Comparison of ENCODE assay signal across 9 cellular contexts in genomic region chr11:75014129-75014528, GRCh38. TPM values are rescaled to one million over a fixed set of nuclear protein-coding genes. Genes with fewer than 3 reads are reported as not detected.
DNase-seq lines count a peak whose midpoint lies in the region; ATAC-seq and TF ChIP-seq lines count a peak whose summit lies in the region.
"Had no signal": no experiment of that assay in that cellular context is flagged by ENCODE, and none has a peak within 500 bp of the region (broad histone marks: within the 10 kb centered on the region; RNA-seq: fewer than 3 reads in every experiment).

No MANE protein-coding gene starts in this region.

- H3K4me1 Mint-ChIP-seq in HFFc6 (ENCODE audit: low read depth), result peaks cover 17% of the 10 kb centered on the region

- H3K27ac Mint-ChIP-seq in HFFc6, result peak overlapping the region; percentile 29; the same call in 1 of the 2 replicates

- H3K27ac ChIP-seq in heart left ventricle, result peak overlapping the region in 8 of 12 donors; percentile 10 to 82 (median 40)

- H3K27me3 Mint-ChIP-seq in HFFc6 (ENCODE audit: insufficient read depth), result no peaks in the 10 kb centered on the region; the same call in 1 of the 2 replicates

- no peaks in the 10 kb centered on the region for H3K27me3 ChIP-seq in heart left ventricle

- H3K9me3 Mint-ChIP-seq in HFFc6, result peaks cover 7% of the 10 kb centered on the region

- no peak for TF ChIP-seq POLR2A in heart left ventricle (IDR thresholded peaks at IDR 0.05)

- DNase-seq in HFFc6 (peak; percentile 77), amniotic stem cell (lab: John Stamatoyannopoulos, UW) (peak; percentile 12), heart left ventricle (peak in 3 of 5 donors; percentile 26 to 47 (median 36)), skeletal muscle cell (ENCODE audit: low read depth) (peak; percentile 37), NCI-H69 (lab: John Stamatoyannopoulos, UW) (no peak), ecto neural progenitor cell (ENCODE audit: low spot score) (no peak)
- DNase-seq: caudate nucleus, NCI-H2029 had no signal

- no peak overlapping the region for H3K4me3 Mint-ChIP-seq in HFFc6

- ATAC-seq in heart left ventricle (peak; percentile 83 to 92 (median 86)), GM19395 (IDR thresholded peaks at IDR 0.05; ENCODE audit: unreplicated experiment) (no peak)

- H3K4me3 ChIP-seq in heart left ventricle (no peak overlapping the region), skeletal muscle cell (ENCODE audit: low read depth, low read length) (no peak overlapping the region)

- TF ChIP-seq CTCF in HFFc6 (IDR thresholded peaks at IDR 0.05) (peak; percentile 47), heart left ventricle (IDR thresholded peaks at IDR 0.05) (no peak)

- H3K4me1 ChIP-seq in heart left ventricle, result peaks cover 0 to 16% (median 4%) of the 10 kb centered on the region in 12 donors

- H3K36me3 ChIP-seq in heart left ventricle, result peaks cover 0 to 16% (median 3%) of the 10 kb centered on the region in 9 donors

- intact Hi-C loops in heart left ventricle (cut with DNase I), result no loop called here

- 0 to 15% (median 10%) methylated on average over 1 of the region's 1 CpG for WGBS in heart left ventricle, 4 donors

- peaks cover 23% of the 10 kb centered on the region for H3K36me3 Mint-ChIP-seq in HFFc6 (ENCODE audit: low read depth)

- peaks cover 0 to 6% (median 0%) of the 10 kb centered on the region in 12 donors for H3K9me3 ChIP-seq in heart left ventricle

RNA-seq across cellular contexts. Expression of gene NEU3, which starts 25.4 kb away (rescaled TPM):
- 1 to 10 TPM; 7.6 to 8.9 (median 8.4) TPM for total RNA-seq in HFFc6 (2021; fragmentation: NEBNext Ultra II Directional; extraction: Animal tissue kit (Norgen Biotek cat#: 25700))
- total RNA-seq in heart left ventricle, result 10 to 100 TPM in 3 of 9 donors, 1 to 10 TPM in 6; 5.1 to 16.6 (median 7.7) TPM
- polyA plus RNA-seq in heart left ventricle, result 10 to 100 TPM in 1 of 2 donors, 1 to 10 TPM in 1; 6.0 to 14.1 TPM

Comparison
In these comparisons a context has a peak if more than half of its experiments do, and no peak if none do; other contexts are left out.
1. DNase-seq: peak in HFFc6 (single experiment), amniotic stem cell (single experiment), heart left ventricle (3 of 5) and skeletal muscle cell (single experiment); none in NCI-H69 (single experiment) and ecto neural progenitor cell (single experiment).